In genomic region chr5:62288118-62288517, GRCh38 we compare ENCODE assay signal across 24 cellular contexts. TPM values are rescaled to one million over a fixed set of nuclear protein-coding genes. Genes with fewer than 3 reads are reported as not detected.
DNase-seq lines count a peak whose midpoint lies in the region; ATAC-seq and TF ChIP-seq lines count a peak whose summit lies in the region.
"Had no signal": no experiment of that assay in that cellular context is flagged by ENCODE, and none has a peak within 500 bp of the region (broad histone marks: within the 10 kb centered on the region; RNA-seq: fewer than 3 reads in every experiment).

No MANE protein-coding gene starts in this region.

- H3K27ac Mint-ChIP-seq in activated T-cell treated with anti-CD3 and anti-CD28 coated beads, Interleukin-2, amount 50 U/mL, for 24 hours: peak overlapping the region; percentile 98
- H3K27ac Mint-ChIP-seq in activated CD4-positive, alpha-beta memory T cell treated with anti-CD3 and anti-CD28 coated beads, Interleukin-2, amount 10 ng/mL, durations not matched to agents 7 days and 5 days: peak overlapping the region; percentile 83
- peak overlapping the region; percentile 95 for H3K27ac Mint-ChIP-seq in activated T-helper 17 cell treated with anti-CD3 and anti-CD28 coated beads, Interleukin-2, amount 50 U/mL, for 72 hours

- CTCF ChIA-PET in activated CD4-positive, alpha-beta memory T cell treated with anti-CD3 and anti-CD28 coated beads, Interleukin-2, amount 10 ng/mL, durations not matched to agents 7 days and 5 days (lab: Charles Lee): interaction anchor here (1.0 to 2.0 kb wide), 3 partner anchors 9 to 64 kb away, joined by 4 to 9 read pairs (median 7); partner anchors contain the start of gene KIF2A

- POLR2A ChIA-PET in activated CD4-positive, alpha-beta memory T cell treated with anti-CD3 and anti-CD28 coated beads, Interleukin-2, amount 10 ng/mL, durations not matched to agents 7 days and 5 days (lab: Charles Lee): interaction anchor here (1.1 to 3.9 kb wide), 7 partner anchors 9 to 115 kb away, joined by 3 to 59 read pairs (median 7); partner anchors contain the start of genes DIMT1 and KIF2A

- H3K4me3 Mint-ChIP-seq in activated T-cell treated with anti-CD3 and anti-CD28 coated beads, Interleukin-2, amount 50 U/mL, for 24 hours: no peak overlapping the region
- no peak overlapping the region for H3K4me3 Mint-ChIP-seq in activated CD4-positive, alpha-beta memory T cell treated with anti-CD3 and anti-CD28 coated beads, Interleukin-2, amount 10 ng/mL, durations not matched to agents 7 days and 5 days
- H3K4me3 Mint-ChIP-seq in activated T-helper 17 cell treated with anti-CD3 and anti-CD28 coated beads, Interleukin-2, amount 50 U/mL, for 72 hours: peak overlapping the region; percentile 83

- H3K36me3 Mint-ChIP-seq in activated T-cell treated with anti-CD3 and anti-CD28 coated beads, Interleukin-2, amount 50 U/mL, for 24 hours (ENCODE audit: low read depth): peaks cover 14% of the 10 kb centered on the region
- H3K36me3 Mint-ChIP-seq in activated CD4-positive, alpha-beta memory T cell treated with anti-CD3 and anti-CD28 coated beads, Interleukin-2, amount 10 ng/mL, durations not matched to agents 7 days and 5 days (ENCODE audit: low read depth): peaks cover 80% of the 10 kb centered on the region
- H3K36me3 Mint-ChIP-seq in activated T-helper 17 cell treated with anti-CD3 and anti-CD28 coated beads, Interleukin-2, amount 50 U/mL, for 72 hours (ENCODE audit: low read depth): peaks cover 28% of the 10 kb centered on the region

- no peaks in the 10 kb centered on the region for H3K27me3 Mint-ChIP-seq in activated T-cell treated with anti-CD3 and anti-CD28 coated beads, Interleukin-2, amount 50 U/mL, for 24 hours
- H3K27me3 Mint-ChIP-seq in activated CD4-positive, alpha-beta memory T cell treated with anti-CD3 and anti-CD28 coated beads, Interleukin-2, amount 10 ng/mL, durations not matched to agents 7 days and 5 days: no peaks in the 10 kb centered on the region
- no peaks in the 10 kb centered on the region for H3K27me3 Mint-ChIP-seq in activated T-helper 17 cell treated with anti-CD3 and anti-CD28 coated beads, Interleukin-2, amount 50 U/mL, for 72 hours
- H3K27me3 Mint-ChIP-seq: CD4-positive, CD25-positive, alpha-beta regulatory T cell had no signal

- H3K9me3 ChIP-seq in mucosa of descending colon: no peaks in the 10 kb centered on the region
- H3K9me3 ChIP-seq: SJCRH30 had no signal

- no peak overlapping the region for H3K4me3 ChIP-seq in mucosa of descending colon
- H3K4me3 ChIP-seq: BLaER1, GM23248, SJCRH30 had no signal

- H3K9me3 Mint-ChIP-seq in activated T-cell treated with anti-CD3 and anti-CD28 coated beads, Interleukin-2, amount 50 U/mL, for 24 hours: peaks cover 19% of the 10 kb centered on the region
- peaks cover 40% of the 10 kb centered on the region for H3K9me3 Mint-ChIP-seq in activated CD4-positive, alpha-beta memory T cell treated with anti-CD3 and anti-CD28 coated beads, Interleukin-2, amount 10 ng/mL, durations not matched to agents 7 days and 5 days
- H3K9me3 Mint-ChIP-seq in activated T-helper 17 cell treated with anti-CD3 and anti-CD28 coated beads, Interleukin-2, amount 50 U/mL, for 72 hours: peaks cover 11% of the 10 kb centered on the region

- DNase-seq in activated T-cell treated with anti-CD3 and anti-CD28 coated beads, Interleukin-2, amount 50 U/mL, for 24 hours: no peak
- no peak for DNase-seq in activated T-cell treated with anti-CD3 and anti-CD28 coated beads for 4 hours
- no peak for DNase-seq in activated CD4-positive, alpha-beta memory T cell treated with anti-CD3 and anti-CD28 coated beads, Interleukin-2, amount 10 ng/mL, durations not matched to agents 7 days and 5 days
- no peak for DNase-seq in mucosa of descending colon
- no peak for DNase-seq in SHP77 treated with DMSO at 0.1 percent for 48 hours (lab: John Stamatoyannopoulos, UW)
- no peak for DNase-seq in head of caudate nucleus
- DNase-seq: CD4-positive, CD25-positive, alpha-beta regulatory T cell; DMS153; GM23248; H7; Kasumi-1; NCI-H1092 treated with DMSO at 0.1 percent for 48 hours; NCI-H1436 treated with DMSO at 0.1 percent for 48 hours; NCI-H187 treated with DMSO at 0.1 percent for 48 hours; NCI-H2107; NCI-H446 treated with DMSO at 0.1 percent for 48 hours; NCI-H526; NCI-H82; NK-92 treated with Interleukin-12 subunit alpha and Interleukin-12 subunit beta, amount 100 ng/mL, for 24 hours; PC-3; SJCRH30 had no signal

- TF ChIP-seq CTCF in mucosa of descending colon (IDR thresholded peaks at IDR 0.05): no peak

- intact Hi-C loops in mucosa of descending colon (cut with DNase I, micrococcal nuclease) (no loop called here), head of caudate nucleus (cut with DNase I) (no loop called here)

- ATAC-seq in activated T-helper 17 cell treated with anti-CD3 and anti-CD28 coated beads, Interleukin-2, amount 50 U/mL, for 72 hours (replicated peaks): no peak
- peak; percentile 69 for ATAC-seq in mucosa of descending colon
- ATAC-seq: HepG2, PC-3 had no signal

- no peaks in the 10 kb centered on the region for H3K36me3 ChIP-seq in mucosa of descending colon (ENCODE audit: low read depth)
- H3K36me3 ChIP-seq: BLaER1, SJCRH30 had no signal

- H3K4me1 ChIP-seq in mucosa of descending colon (ENCODE audit: low read depth): no peaks in the 10 kb centered on the region
- H3K4me1 ChIP-seq: BLaER1, SJCRH30 had no signal

- peaks cover 89% of the 10 kb centered on the region for H3K4me1 Mint-ChIP-seq in activated T-cell treated with anti-CD3 and anti-CD28 coated beads, Interleukin-2, amount 50 U/mL, for 24 hours (ENCODE audit: low read depth)
- H3K4me1 Mint-ChIP-seq in activated CD4-positive, alpha-beta memory T cell treated with anti-CD3 and anti-CD28 coated beads, Interleukin-2, amount 10 ng/mL, durations not matched to agents 7 days and 5 days: peaks cover 88% of the 10 kb centered on the region
- H3K4me1 Mint-ChIP-seq in activated T-helper 17 cell treated with anti-CD3 and anti-CD28 coated beads, Interleukin-2, amount 50 U/mL, for 72 hours: peaks cover 63% of the 10 kb centered on the region

RNA-seq across cellular contexts. Expression of gene KIF2A, which starts 17.9 kb away (rescaled TPM):
- total RNA-seq in activated CD4-positive, alpha-beta memory T cell treated with anti-CD3 and anti-CD28 coated beads, Interleukin-2, amount 10 ng/mL, durations not matched to agents 7 days and 5 days: 100 to 1,000 TPM; 250 to 251 TPM
- total RNA-seq in activated T-helper 17 cell treated with anti-CD3 and anti-CD28 coated beads, Interleukin-2, amount 50 U/mL, for 72 hours: 100 to 1,000 TPM; 243 to 283 TPM
- total RNA-seq in mucosa of descending colon: 10 to 100 TPM; 34.2 to 43.3 (median 41.8) TPM

Comparison
In these comparisons a context has a peak if more than half of its experiments do, and no peak if none do; other contexts are left out.
1. RNA of gene KIF2A, which starts 17.9 kb away (total RNA-seq): 243 to 283 TPM in activated T-helper 17 cell treated with anti-CD3 and anti-CD28 coated beads, Interleukin-2, amount 50 U/mL, for 72 hours and 250 to 251 TPM in activated CD4-positive, alpha-beta memory T cell treated with anti-CD3 and anti-CD28 coated beads, Interleukin-2, amount 10 ng/mL, durations not matched to agents 7 days and 5 days; 34.2 to 43.3 TPM in mucosa of descending colon; every median in the first group is over 4 times any median in the second.
2. Peak in every context shown above with its lines, with median percentiles within 50 percentile points of each other: H3K27ac Mint-ChIP-seq.